22 cellular contexts compared by ENCODE assay signal in genomic region chr13:23684647-23685046, GRCh38.
"Had no signal": no experiment of that assay in that cellular context is flagged by ENCODE, and none has a peak within 500 bp of the region (broad histone marks: within the 10 kb centered on the region; RNA-seq: fewer than 3 reads in every experiment).

No MANE protein-coding gene starts in this region.

- DNase-seq: colonic mucosa; cortex of kidney; effector CD8-positive, alpha-beta T cell; effector memory CD8-positive, alpha-beta T cell; endodermal cell; erythroblast; esophagus squamous epithelium; foreskin fibroblast; foreskin melanocyte; gastrocnemius medialis; glutamatergic neuron; head of caudate nucleus; heart right ventricle; hippocampal formation; left cardiac atrium; left lung; left ventricle myocardium superior; lower lobe of right lung; mesenchymal stem cell; midbrain had no signal

- H3K9me3 ChIP-seq: colonic mucosa, gastrocnemius medialis had no signal

- ATAC-seq: effector memory CD8-positive, alpha-beta T cell; esophagus mucosa; gastrocnemius medialis; heart right ventricle; left cardiac atrium; left lung; left ventricle myocardium superior; lower lobe of right lung had no signal

- H3K4me3 ChIP-seq: colonic mucosa, esophagus squamous epithelium, gastrocnemius medialis, heart right ventricle, left lung, lower lobe of right lung had no signal

- H3K36me3 ChIP-seq: colonic mucosa, esophagus squamous epithelium, gastrocnemius medialis, heart right ventricle, left lung, lower lobe of right lung had no signal

- H3K27me3 ChIP-seq: colonic mucosa, esophagus squamous epithelium, gastrocnemius medialis, heart right ventricle, left lung had no signal

- H3K27ac ChIP-seq: colonic mucosa, epithelial cell of prostate, gastrocnemius medialis, heart right ventricle, left lung, lower lobe of right lung had no signal

- H3K4me1 ChIP-seq: colonic mucosa, esophagus squamous epithelium, gastrocnemius medialis, heart right ventricle, left lung, lower lobe of right lung had no signal
